ENCODE assay signal across 8 cellular contexts in genomic region chr2:74554821-74555531, GRCh38. TPM values are rescaled to one million over a fixed set of nuclear protein-coding genes. Genes with fewer than 3 reads are reported as not detected.
DNase-seq lines count a peak whose midpoint lies in the region; ATAC-seq and TF ChIP-seq lines count a peak whose summit lies in the region.

No MANE protein-coding gene starts in this region.

- H3K27ac Mint-ChIP-seq in activated B cell treated with CpG ODN at 0.5 μM for 24 hours (peak overlapping the region; percentile 90), mesothelial cell of epicardium (peak overlapping the region; percentile 87)

- TF ChIP-seq CTCF in BJ (IDR thresholded peaks at IDR 0.05; ENCODE audit: insufficient read depth, low read depth, low read length) (no peak), HL-60 (IDR thresholded peaks at IDR 0.05; ENCODE audit: insufficient read depth, low read length) (no peak), activated B cell treated with CpG ODN at 0.5 μM for 24 hours (IDR thresholded peaks at IDR 0.05) (no peak), mesothelial cell of epicardium (IDR thresholded peaks at IDR 0.05; ENCODE audit: unreplicated experiment) (no peak)

- ATAC-seq in GM19328 (IDR thresholded peaks at IDR 0.05; ENCODE audit: unreplicated experiment) (peak; percentile 35), activated B cell treated with CpG ODN at 0.5 μM for 24 hours (ENCODE audit: low read depth) (peak; percentile 63)

- H3K9me3 Mint-ChIP-seq in activated B cell treated with CpG ODN at 0.5 μM for 24 hours (no peaks in the 10 kb centered on the region), mesothelial cell of epicardium (no peaks in the 10 kb centered on the region)

- H3K4me1 Mint-ChIP-seq in activated B cell treated with CpG ODN at 0.5 μM for 24 hours (peaks cover 26% of the 10 kb centered on the region), mesothelial cell of epicardium (peaks cover 20% of the 10 kb centered on the region)

- in situ Hi-C loops in KBM-7 (cut with MboI; ENCODE audit: low pct_unique_long_range_greater_than_20kb, low sequenced_read_pairs): no loop called here

- H3K4me3 ChIP-seq in BJ (ENCODE audit: low read depth, low read length) (peak overlapping the region; percentile 54), HL-60 (replicated peaks; ENCODE audit: insufficient read depth, low read length) (peak overlapping the region; percentile 84)
- H3K4me3 ChIP-seq in effector memory CD4-positive, alpha-beta T cell (ENCODE audit: insufficient read depth, low read depth, low read length, poor library complexity, severe bottlenecking): peak overlapping the region; percentile 68

- peaks cover 19% of the 10 kb centered on the region for H3K4me1 ChIP-seq in effector memory CD4-positive, alpha-beta T cell (ENCODE audit: control insufficient read depth, insufficient read depth, low read length, poor library complexity, severe bottlenecking)

- peaks cover 4% of the 10 kb centered on the region for H3K36me3 ChIP-seq in BJ (ENCODE audit: control insufficient read depth, insufficient read depth, low read length)
- peaks cover 9% of the 10 kb centered on the region for H3K36me3 ChIP-seq in effector memory CD4-positive, alpha-beta T cell (ENCODE audit: control insufficient read depth, insufficient read depth, low read length)

- DNase-seq in BJ (ENCODE audit: low read depth) (no peak), HL-60 (ENCODE audit: low read depth in 1 of 2, low spot score in 1 of 2) (peak; percentile 47 to 67), activated B cell treated with CpG ODN at 0.5 μM for 24 hours (peak; percentile 50), mesothelial cell of epicardium (ENCODE audit: low spot score in 2 of 2, unreplicated experiment in 2 of 2) (peak in 1 of 2 experiments; percentile 65), substantia nigra (lab: John Stamatoyannopoulos, UW) (peak in 1 of 49 donors; percentile 31), KBM-7 (no peak)
- DNase-seq in effector memory CD4-positive, alpha-beta T cell: peak in 1 of 3 donors; percentile 25

- no peaks in the 10 kb centered on the region for H3K27me3 ChIP-seq in BJ (ENCODE audit: control insufficient read depth, insufficient read depth, low read length)
- H3K27me3 ChIP-seq in HL-60 (ENCODE audit: insufficient read depth, poor library complexity, severe bottlenecking): no peaks in the 10 kb centered on the region
- H3K27me3 ChIP-seq in effector memory CD4-positive, alpha-beta T cell (replicated peaks; ENCODE audit: control insufficient read depth, insufficient read depth, low read length, poor library complexity, severe bottlenecking): no peaks in the 10 kb centered on the region

- POLR2A ChIA-PET in BJ (lab: Charles Lee): no interaction called here
- POLR2A ChIA-PET in activated B cell treated with CpG ODN at 0.5 μM for 24 hours (lab: Charles Lee): interaction anchor here (0.5 to 2.3 kb wide), 14 partner anchors 16 to 134 kb away, joined by 3 to 8 read pairs (median 4); partner anchors contain the start of genes AUP1, C2orf81, HTRA2 and LBX2

- CTCF ChIA-PET in BJ (lab: Yijun Ruan, JAX) (interaction anchor here (1.0 kb wide), 1 partner anchor 12 kb away, joined by 3 read pairs; no protein-coding TSS in a partner anchor), activated B cell treated with CpG ODN at 0.5 μM for 24 hours (lab: Charles Lee) (interaction anchor here (1.3 kb wide), 1 partner anchor 33 kb away, joined by 6 read pairs; no protein-coding TSS in a partner anchor)

- intact Hi-C loops in activated B cell treated with CpG ODN at 0.5 μM for 24 hours (cut with micrococcal nuclease): loop anchor here (1.0 to 2.0 kb wide), 5 partner anchors 16 to 72 kb away; partner anchors contain the start of genes AUP1, HTRA2, PCGF1 and TTC31

- H3K9me3 ChIP-seq in effector memory CD4-positive, alpha-beta T cell (ENCODE audit: control insufficient read depth, low read length): no peaks in the 10 kb centered on the region

- H3K36me3 Mint-ChIP-seq in activated B cell treated with CpG ODN at 0.5 μM for 24 hours (ENCODE audit: low read depth) (peaks cover 16% of the 10 kb centered on the region), mesothelial cell of epicardium (peaks cover 3% of the 10 kb centered on the region)

- H3K4me3 Mint-ChIP-seq in activated B cell treated with CpG ODN at 0.5 μM for 24 hours (peak overlapping the region; percentile 97), mesothelial cell of epicardium (peak overlapping the region; percentile 79)

- H3K27ac ChIP-seq in HL-60 (replicated peaks): peak overlapping the region; percentile 94
- H3K27ac ChIP-seq in effector memory CD4-positive, alpha-beta T cell (ENCODE audit: insufficient read depth, low read length, poor library complexity, severe bottlenecking): peak overlapping the region; percentile 70
- H3K27ac ChIP-seq in substantia nigra (ENCODE audit: low read depth, low read length, poor library complexity, severe bottlenecking): peak overlapping the region; percentile 69

- H3K27me3 Mint-ChIP-seq in activated B cell treated with CpG ODN at 0.5 μM for 24 hours: peaks cover 3% of the 10 kb centered on the region
- H3K27me3 Mint-ChIP-seq in mesothelial cell of epicardium (ENCODE audit: low read depth): peaks cover 21% of the 10 kb centered on the region

RNA-seq across cellular contexts. Expression of gene DOK1, which starts 0.5 kb away (rescaled TPM):
- 19.8 and 28.7 TPM in 2 replicates for polyA plus RNA-seq in BJ (2011; rRNA removed)
- 18.5 and 29.9 TPM in 2 replicates for polyA minus RNA-seq in BJ (2011; rRNA and poly(A)+ RNA removed)
- total RNA-seq in activated B cell treated with CpG ODN at 0.5 μM for 24 hours (33.8 and 35.1 TPM in 2 replicates), mesothelial cell of epicardium (10.7 to 11.9 TPM (median 10.8 TPM) in 3 replicates)

RNA-seq across cellular contexts. Expression of gene LOXL3, which starts 1.2 kb away (rescaled TPM):
- polyA plus RNA-seq in BJ (2011; rRNA removed): 95.8 and 130 TPM in 2 replicates
- polyA minus RNA-seq in BJ (2011; rRNA and poly(A)+ RNA removed): 70.1 and 140 TPM in 2 replicates
- 1.4 and 2.3 TPM in 2 replicates for total RNA-seq in activated B cell treated with CpG ODN at 0.5 μM for 24 hours
- 20.3 to 26.7 TPM (median 21.9 TPM) in 3 replicates for total RNA-seq in mesothelial cell of epicardium

RNA-seq across cellular contexts. Expression of gene HTRA2, which starts 25.2 kb away (rescaled TPM):
- polyA plus RNA-seq in BJ (2011; rRNA removed): 26.0 and 36.1 TPM in 2 replicates
- polyA minus RNA-seq in BJ (2011; rRNA and poly(A)+ RNA removed): 19.0 and 32.7 TPM in 2 replicates
- total RNA-seq in activated B cell treated with CpG ODN at 0.5 μM for 24 hours (49.4 and 53.1 TPM in 2 replicates), mesothelial cell of epicardium (25.1 to 26.1 TPM (median 25.7 TPM) in 3 replicates)

RNA-seq across cellular contexts. Expression of gene AUP1, which starts 25.5 kb away (rescaled TPM):
- polyA plus RNA-seq in BJ (2011; rRNA removed): 79.5 and 104 TPM in 2 replicates
- polyA minus RNA-seq in BJ (2011; rRNA and poly(A)+ RNA removed): 57.6 and 71.8 TPM in 2 replicates
- 167 and 177 TPM in 2 replicates for total RNA-seq in activated B cell treated with CpG ODN at 0.5 μM for 24 hours
- 86.2 to 89.4 TPM (median 86.8 TPM) in 3 replicates for total RNA-seq in mesothelial cell of epicardium

RNA-seq across cellular contexts. Expression of gene DQX1, which starts 28.9 kb away (rescaled TPM):
- polyA plus RNA-seq in BJ (2011; rRNA removed): 0.12 TPM in 1 of 2 replicates, not detected in the other
- not detected in 2 replicates for polyA minus RNA-seq in BJ (2011; rRNA and poly(A)+ RNA removed)
- 0.51 and 0.73 TPM in 2 replicates for total RNA-seq in activated B cell treated with CpG ODN at 0.5 μM for 24 hours
- 0.16 to 0.42 TPM (median 0.29 TPM) in 3 replicates for total RNA-seq in mesothelial cell of epicardium

Comparison
In these comparisons a context has a peak if more than half of its experiments do, and no peak if none do; other contexts are left out.
1. DNase-seq: peak in HL-60 (2 of 2) and activated B cell treated with CpG ODN at 0.5 μM for 24 hours (single experiment); none in BJ (single experiment) and KBM-7 (single experiment).
2. Peak in every context shown above with its lines, with median percentiles within 50 percentile points of each other: H3K4me3 ChIP-seq and H3K27ac ChIP-seq.